ENCODE assay signal across 8 cellular contexts in genomic region chr21:37074195-37074510, GRCh38. TPM values are rescaled to one million over a fixed set of nuclear protein-coding genes. Genes with fewer than 3 reads are reported as not detected.
DNase-seq lines count a peak whose midpoint lies in the region; ATAC-seq, FAIRE-seq and TF ChIP-seq lines count a peak whose summit lies in the region.

No MANE protein-coding gene starts in this region.

- no peaks in the 10 kb centered on the region for H3K9me3 Mint-ChIP-seq in Caco-2 (ENCODE audit: unreplicated experiment)
- no peaks in the 10 kb centered on the region for H3K9me3 Mint-ChIP-seq in astrocyte (ENCODE audit: unreplicated experiment)

- H2AK5ac ChIP-seq in IMR-90 (ENCODE audit: low read depth, low read length) = peak overlapping the region; percentile 82

- H4K91ac ChIP-seq in IMR-90 (ENCODE audit: insufficient read depth, low read depth, low read length) = peak overlapping the region; percentile 84; the same call in 1 of the 2 replicates

- H3K27ac Mint-ChIP-seq in Caco-2 (ENCODE audit: unreplicated experiment) (peak overlapping the region; percentile 93), astrocyte (ENCODE audit: unreplicated experiment) (peak overlapping the region; percentile 76)

- H3K79me2 ChIP-seq in astrocyte (ENCODE audit: insufficient read depth, low read length) = peaks cover 76% of the 10 kb centered on the region

- peaks cover 13% of the 10 kb centered on the region; the same call in 1 of the 2 replicates for H3K9me1 ChIP-seq in IMR-90 (ENCODE audit: insufficient read depth, low read length)

- POLR2A ChIA-PET in Caco-2 (lab: Charles Lee) (no interaction called here), IMR-90 (lab: Charles Lee; ENCODE audit: unreplicated experiment) (no interaction called here)

- peak overlapping the region; percentile 98 for H3K4me3 Mint-ChIP-seq in Caco-2 (ENCODE audit: unreplicated experiment)
- H3K4me3 Mint-ChIP-seq in astrocyte (ENCODE audit: unreplicated experiment) = peak overlapping the region; percentile 95

- H3K36me3 ChIP-seq in Caco-2 (ENCODE audit: control insufficient read depth, insufficient read depth, low read length) = no peaks in the 10 kb centered on the region
- no peaks in the 10 kb centered on the region for H3K36me3 ChIP-seq in IMR-90 (ENCODE audit: control insufficient read depth, insufficient read depth, low read length)
- no peaks in the 10 kb centered on the region for H3K36me3 ChIP-seq in astrocyte (ENCODE audit: insufficient read depth, low read length)
- H3K36me3 ChIP-seq in transverse colon = no peaks in the 10 kb centered on the region

- H4K8ac ChIP-seq in IMR-90 (ENCODE audit: low read depth in 2 of 2, low read length in 2 of 2) = peak overlapping the region in 1 of 2 experiments; percentile 76; a peak in 1 of 4 replicates

- peak overlapping the region; percentile 92 for H2BK5ac ChIP-seq in IMR-90 (ENCODE audit: low read depth, low read length, poor library complexity, severe bottlenecking)

- H3K9me3 ChIP-seq in Caco-2 (no peaks in the 10 kb centered on the region; the same call in 1 of the 2 replicates), IMR-90 (ENCODE audit: control insufficient read depth, insufficient read depth, low read length) (no peaks in the 10 kb centered on the region), astrocyte (ENCODE audit: insufficient read depth, low read depth, low read length) (no peaks in the 10 kb centered on the region), transverse colon (no peaks in the 10 kb centered on the region)

- no peaks in the 10 kb centered on the region for H3K27me3 Mint-ChIP-seq in Caco-2 (ENCODE audit: insufficient read depth, unreplicated experiment)
- no peaks in the 10 kb centered on the region for H3K27me3 Mint-ChIP-seq in astrocyte (ENCODE audit: low read depth, unreplicated experiment)

- intact Hi-C loops in Caco-2 (cut with micrococcal nuclease; ENCODE audit: unreplicated experiment) = loop anchor here (5.0 kb wide), 1 partner anchor 62 kb away; no protein-coding TSS in a partner anchor
- intact Hi-C loops in IMR-90 (cut with micrococcal nuclease) = no loop called here
- intact Hi-C loops in transverse colon (cut with DNase I; ENCODE audit: low total_unique reads) = no loop called here

- no peak overlapping the region for H2BK20ac ChIP-seq in IMR-90 (ENCODE audit: low read depth, low read length)

- no peak for TF ChIP-seq RAD21 in IMR-90 (IDR thresholded peaks at IDR 0.05; ENCODE audit: low read length)

- peak overlapping the region; percentile 41; the same call in 1 of the 2 replicates for H4K5ac ChIP-seq in IMR-90 (ENCODE audit: low read depth, low read length)

- H3K4me1 ChIP-seq in Caco-2 (peaks cover 9% of the 10 kb centered on the region; the same call in 1 of the 2 replicates), IMR-90 (ENCODE audit: control insufficient read depth, insufficient read depth, low read length) (peaks cover 9% of the 10 kb centered on the region), astrocyte (ENCODE audit: insufficient read depth, low read length) (peaks cover 14% of the 10 kb centered on the region), transverse colon (peaks cover 14 to 28% (median 24%) of the 10 kb centered on the region in 4 donors)

- peak in 1 of 2 experiments; percentile 33 for DNase-seq in Caco-2
- DNase-seq in IMR-90 = no peak
- no peak for DNase-seq in astrocyte (ENCODE audit: low read depth)
- DNase-seq in left lobe of liver (ENCODE audit: low spot score) = no peak
- DNase-seq in transverse colon = no peak
- no peak for DNase-seq in dedifferentiated amniotic fluid mesenchymal stem cell (ENCODE audit: extremely low spot score)

- H3K79me1 ChIP-seq in IMR-90 (ENCODE audit: low read depth in 1 of 2, low read length in 2 of 2) = peaks cover 11 to 54% of the 10 kb centered on the region in 2 experiments

- no peak overlapping the region for H3K18ac ChIP-seq in IMR-90 (ENCODE audit: low read depth, low read length)

- H3K27me3 ChIP-seq in Caco-2 (replicated peaks; ENCODE audit: control insufficient read depth, insufficient read depth, low read length) (no peaks in the 10 kb centered on the region), IMR-90 (ENCODE audit: control insufficient read depth, insufficient read depth, low read length) (no peaks in the 10 kb centered on the region), astrocyte (ENCODE audit: insufficient read depth, low read length) (no peaks in the 10 kb centered on the region), transverse colon (no peaks in the 10 kb centered on the region)

- H3K4me1 Mint-ChIP-seq in Caco-2 (ENCODE audit: low read depth, unreplicated experiment) (peaks cover 24% of the 10 kb centered on the region), astrocyte (ENCODE audit: low read depth, unreplicated experiment) (peaks cover 17% of the 10 kb centered on the region)

- dilution Hi-C loops in IMR-90 (cut with HindIII; ENCODE audit: low sequenced_read_pairs, unreplicated experiment) = no loop called here

- 0 out of 2 replicates have a peak overlapping the region, but pooled peaks have one; percentile 28 for H3K56ac ChIP-seq in IMR-90 (ENCODE audit: extremely low read depth, insufficient read depth, low read length)

- H4K20me1 ChIP-seq in IMR-90 (ENCODE audit: insufficient read depth, low read length) (peaks cover 51% of the 10 kb centered on the region), astrocyte (ENCODE audit: insufficient read depth, low read length) (peaks cover 52% of the 10 kb centered on the region)

- no CpG with 5 or more reads among the region's 14 CpGs for WGBS in IMR-90 (ENCODE audit: extremely low coverage in 2 of 2, insufficient read length in 1 of 2), 2 experiments
- 0 to 1% methylated on average over 8 to 14 of the region's 14 CpGs for WGBS in transverse colon (ENCODE audit: low coverage in 1 of 2), 2 donors

- H3K9ac ChIP-seq in IMR-90 (ENCODE audit: low read depth, low read length) (peak overlapping the region; percentile 93), astrocyte (ENCODE audit: low read length) (peak overlapping the region; percentile 98)

- peak overlapping the region; percentile 93 for H3K4ac ChIP-seq in IMR-90 (ENCODE audit: low read depth, low read length)

- in situ Hi-C loops in IMR-90 (cut with MboI; ENCODE audit: low sequenced_read_pairs) = no loop called here
- in situ Hi-C loops in transverse colon (cut with MboI; ENCODE audit: low pct_ligation_motif_present in 1 of 4, low pct_unique_long_range_greater_than_20kb in 1 of 4, low sequenced_read_pairs in 3 of 4) = loop anchor here in 1 of 4 donors (10.0 kb wide), 1 partner anchor 89 kb away; no protein-coding TSS in a partner anchor

- BruUV-seq in Caco-2 (replicated peaks; lab: Mats Ljungman, UMichigan) (no TSS peak), IMR-90 (replicated peaks; lab: Mats Ljungman, UMichigan) (no TSS peak)

- H3K4me2 ChIP-seq in IMR-90 (ENCODE audit: low read depth, low read length) = peak overlapping the region; percentile 95
- H3K4me2 ChIP-seq in astrocyte (ENCODE audit: low read length) = peak overlapping the region; percentile 88

- peak overlapping the region; percentile 72 for H3K23ac ChIP-seq in IMR-90 (ENCODE audit: low read depth, low read length)

- H3K4me3 ChIP-seq in Caco-2 (ENCODE audit: low read depth, low read length) = peak overlapping the region; percentile 98
- H3K4me3 ChIP-seq in IMR-90 (ENCODE audit: insufficient read depth, low read depth, low read length) = peak overlapping the region; percentile 92
- peak overlapping the region; percentile 95 for H3K4me3 ChIP-seq in astrocyte (ENCODE audit: insufficient read depth, low read depth, low read length)
- H3K4me3 ChIP-seq in transverse colon = peak overlapping the region; percentile 76 to 93 (median 80)

- H3K36me3 Mint-ChIP-seq in Caco-2 (ENCODE audit: insufficient read depth, unreplicated experiment) (peaks cover 24% of the 10 kb centered on the region), astrocyte (ENCODE audit: low read depth, unreplicated experiment) (peaks cover 7% of the 10 kb centered on the region)

- TF ChIP-seq CTCF in Caco-2 (IDR thresholded peaks at IDR 0.05; ENCODE audit: insufficient read depth in 1 of 2, low read depth in 1 of 2, low read length in 1 of 2, severe bottlenecking in 1 of 2, unreplicated experiment in 1 of 2) (no peak), IMR-90 (conservative IDR thresholded peaks at IDR 0.05; ENCODE audit: low read depth, low read length) (no peak), astrocyte (IDR thresholded peaks at IDR 0.05; ENCODE audit: insufficient read depth, low read depth, low read length) (no peak), transverse colon (IDR thresholded peaks at IDR 0.05) (no peak)

- CTCF ChIA-PET in Caco-2 (lab: Charles Lee) (no interaction called here), IMR-90 (lab: Yijun Ruan, JAX) (no interaction called here)

- no peak for TF ChIP-seq EP300 in transverse colon (IDR thresholded peaks at IDR 0.05; ENCODE audit: low read depth)

- peak overlapping the region; percentile 99 for H2AK9ac ChIP-seq in IMR-90 (replicated peaks; ENCODE audit: low read depth, low read length, poor library complexity)

- ATAC-seq in IMR-90 (ENCODE audit: low read depth) (no peak), left lobe of liver (peak; percentile 28), GM21423 (IDR thresholded peaks at IDR 0.05; ENCODE audit: unreplicated experiment) (no peak), HG02588 (IDR thresholded peaks at IDR 0.05; ENCODE audit: unreplicated experiment) (no peak)

- H2AFZ ChIP-seq in IMR-90 (replicated peaks; ENCODE audit: low read length, poor library complexity) (peak overlapping the region; percentile 95), astrocyte (ENCODE audit: low read depth, low read length) (peak overlapping the region; percentile 82)

- no peak overlapping the region for H2BK120ac ChIP-seq in IMR-90 (ENCODE audit: low read depth, low read length)

- H3K27ac ChIP-seq in IMR-90 (ENCODE audit: insufficient read depth, low read length) (peak overlapping the region; percentile 91), astrocyte (ENCODE audit: low read depth, low read length) (peak overlapping the region; percentile 94), transverse colon (peak overlapping the region; percentile 97 to 99 (median 98))

- H3K14ac ChIP-seq in IMR-90 (replicated peaks; ENCODE audit: low read depth, low read length) = peak overlapping the region; percentile 59

- H2BK15ac ChIP-seq in IMR-90 (ENCODE audit: low read depth, low read length) = no peak overlapping the region

- no peak for FAIRE-seq in astrocyte (lab: Jason Lieb, UNC)

- TF ChIP-seq POLR2A in IMR-90 (IDR thresholded peaks at IDR 0.05; ENCODE audit: low read depth, low read length) (no peak), transverse colon (IDR thresholded peaks at IDR 0.05) (no peak)

RNA-seq across cellular contexts. Expression of gene TTC3, which starts 1.1 kb away (rescaled TPM):
- total RNA-seq in Caco-2 (2022) (92.8 and 105 TPM in 2 replicates), IMR-90 (2012; rRNA removed) (293 and 332 TPM in 2 replicates), astrocyte (223 and 232 TPM in 2 replicates), left lobe of liver (50.5 TPM), transverse colon (100 to 1,000 TPM in 3 of 4 donors, 10 to 100 TPM in 1; 84.0 to 247 (median 146) TPM)
- 87.8 and 96.7 TPM in 2 replicates for polyA plus RNA-seq in IMR-90 (2012; rRNA removed)
- polyA plus RNA-seq in IMR-90 (2012; cell fraction: cytosol; rRNA removed) = 32.2 and 56.2 TPM in 2 replicates
- polyA plus RNA-seq in IMR-90 (2012; cell fraction: nucleus; rRNA removed; ENCODE audit: low replicate concordance) = 132 and 279 TPM in 2 replicates

RNA-seq across cellular contexts. Expression of gene PIGP, which starts 1.3 kb away (rescaled TPM):
- total RNA-seq in Caco-2 (2022) (22.3 and 23.4 TPM in 2 replicates), IMR-90 (2012; rRNA removed) (4.1 and 5.6 TPM in 2 replicates), astrocyte (21.2 and 24.0 TPM in 2 replicates), left lobe of liver (13.6 TPM), transverse colon (10 to 100 TPM in 1 of 4 donors, 1 to 10 TPM in 2, under 1 TPM in 1; 0.80 to 10.2 (median 7.6) TPM)
- polyA plus RNA-seq in IMR-90 (2012; rRNA removed) = 11.0 and 15.4 TPM in 2 replicates
- polyA plus RNA-seq in IMR-90 (2012; cell fraction: cytosol; rRNA removed) = 3.0 and 3.6 TPM in 2 replicates
- 4.1 and 6.8 TPM in 2 replicates for polyA plus RNA-seq in IMR-90 (2012; cell fraction: nucleus; rRNA removed; ENCODE audit: low replicate concordance)
